Comparison of ENCODE assay signal across 8 cellular contexts in genomic region chr4:55397521-55398321, GRCh38. TPM values are rescaled to one million over a fixed set of nuclear protein-coding genes. Genes with fewer than 3 reads are reported as not detected.
A peak's percentile ranks its signal among the peaks of the same experiment; 100 is the strongest.
DNase-seq lines count a peak whose midpoint lies in the region; ATAC-seq and TF ChIP-seq lines count a peak whose summit lies in the region.

No MANE protein-coding gene starts in this region.

- no peaks in the 10 kb centered on the region for H3K9me3 ChIP-seq in mammary epithelial cell (replicated peaks; ENCODE audit: insufficient read depth, low read length)
- H3K9me3 ChIP-seq in lower lobe of right lung: no peaks in the 10 kb centered on the region

- dilution Hi-C loops in mammary epithelial cell (cut with HindIII; ENCODE audit: low sequenced_read_pairs): no loop called here

- peak; percentile 14 for DNase-seq in DMS53 (lab: John Stamatoyannopoulos, UW)
- DNase-seq in DMS53 treated with DMSO at 0.1 percent for 48 hours (lab: John Stamatoyannopoulos, UW; ENCODE audit: unreplicated experiment): no peak
- peak; percentile 64 for DNase-seq in MV-4-11 (lab: John Stamatoyannopoulos, UW)
- DNase-seq in mammary epithelial cell: peak; percentile 86
- DNase-seq in lower lobe of right lung: no peak
- no peak for DNase-seq in type B pancreatic cell (ENCODE audit: extremely low spot score, unreplicated experiment)
- DNase-seq in activated CD4-positive, alpha-beta T cell treated with anti-CD3 and anti-CD28 coated beads for 1 hour: no peak

- H4K20me1 ChIP-seq in mammary epithelial cell (ENCODE audit: insufficient read depth, low read length): peaks cover 9% of the 10 kb centered on the region

- peak overlapping the region; percentile 74 to 96 (median 85) for H3K4me3 ChIP-seq in mammary epithelial cell (replicated peaks in 1 of 3; ENCODE audit: insufficient read depth in 1 of 3, low read depth in 2 of 3, low read length in 3 of 3)
- peak overlapping the region; percentile 69 for H3K4me3 ChIP-seq in lower lobe of right lung

- no peak overlapping the region for H2AFZ ChIP-seq in mammary epithelial cell (ENCODE audit: low read depth, low read length)

- intact Hi-C loops in mammary epithelial cell (cut with micrococcal nuclease): loop anchor here (1.0 to 5.0 kb wide), 3 partner anchors 51 to 425 kb away; partner anchors contain the start of genes CLOCK and SRD5A3
- intact Hi-C loops in lower lobe of right lung (cut with DNase I): no loop called here

- H3K27ac Mint-ChIP-seq in type B pancreatic cell: peak overlapping the region; percentile 91

- H3K4me2 ChIP-seq in mammary epithelial cell (ENCODE audit: insufficient read depth, low read depth, low read length): peak overlapping the region; percentile 89

- BruUV-seq in mammary epithelial cell (replicated peaks; lab: Mats Ljungman, UMichigan): no TSS peak

- H3K36me3 ChIP-seq in mammary epithelial cell (ENCODE audit: insufficient read depth, low read length) (peaks cover 8% of the 10 kb centered on the region), lower lobe of right lung (peaks cover 15% of the 10 kb centered on the region)

- no peaks in the 10 kb centered on the region for H3K9me3 Mint-ChIP-seq in type B pancreatic cell

- H3K27me3 ChIP-seq in mammary epithelial cell (ENCODE audit: insufficient read depth, low read length) (no peaks in the 10 kb centered on the region), lower lobe of right lung (ENCODE audit: low read depth) (no peaks in the 10 kb centered on the region)

- peak overlapping the region; percentile 89 for H3K27ac ChIP-seq in mammary epithelial cell (ENCODE audit: insufficient read depth, low read depth, low read length)
- peak overlapping the region; percentile 96 for H3K27ac ChIP-seq in lower lobe of right lung

- CTCF ChIA-PET in mammary epithelial cell (lab: Charles Lee; ENCODE audit: low non-redundant PET): no interaction called here

- peak overlapping the region; percentile 96 for H3K9ac ChIP-seq in mammary epithelial cell (ENCODE audit: insufficient read depth, low read length)

- peak in 1 of 2 donors; percentile 42 for ATAC-seq in lower lobe of right lung
- ATAC-seq in GM18873 (IDR thresholded peaks at IDR 0.05; ENCODE audit: low FRiP score, unreplicated experiment): no peak

- no peaks in the 10 kb centered on the region for H3K27me3 Mint-ChIP-seq in type B pancreatic cell

- peak overlapping the region; percentile 94 for H3K4me3 Mint-ChIP-seq in type B pancreatic cell

- TF ChIP-seq CTCF in mammary epithelial cell (conservative IDR thresholded peaks at IDR 0.05 in 1 of 2, IDR thresholded peaks at IDR 0.05 in 1 of 2; ENCODE audit: extremely low read depth in 1 of 2, insufficient read depth in 1 of 2, low read depth in 1 of 2, low read length in 2 of 2): no peak
- no peak for TF ChIP-seq CTCF in lower lobe of right lung (IDR thresholded peaks at IDR 0.05)
- no peak for TF ChIP-seq CTCF in type B pancreatic cell (conservative IDR thresholded peaks at IDR 0.05)

- H3K4me1 ChIP-seq in mammary epithelial cell (ENCODE audit: insufficient read depth, low read length) (peaks cover 17% of the 10 kb centered on the region), lower lobe of right lung (peaks cover 41% of the 10 kb centered on the region)

- H3K79me2 ChIP-seq in mammary epithelial cell (ENCODE audit: insufficient read depth, low read length): peaks cover 62% of the 10 kb centered on the region

- peaks cover 33% of the 10 kb centered on the region for H3K4me1 Mint-ChIP-seq in type B pancreatic cell (ENCODE audit: unreplicated experiment)

- 43% methylated on average over 12 of the region's 15 CpGs for WGBS in mammary epithelial cell (ENCODE audit: low coverage, missing lambda C conversion rate)

- peaks cover 20% of the 10 kb centered on the region for H3K36me3 Mint-ChIP-seq in type B pancreatic cell

- in situ Hi-C loops in mammary epithelial cell (cut with MboI; ENCODE audit: low sequenced_read_pairs in 2 of 2): loop anchor here in 1 of 2 donors (5.0 kb wide), 1 partner anchor 40 kb away; no protein-coding TSS in a partner anchor

RNA-seq across cellular contexts. Expression of gene TMEM165, which starts 2.0 kb away (rescaled TPM):
- total RNA-seq in mammary epithelial cell (100 to 1,000 TPM; 101 to 121 TPM), lower lobe of right lung (140 TPM), type B pancreatic cell (ENCODE audit: low replicate concordance) (69.2 and 96.0 TPM in 2 replicates)
- polyA plus RNA-seq in mammary epithelial cell: 57.2 TPM
- 178 TPM for polyA minus RNA-seq in mammary epithelial cell

RNA-seq across cellular contexts. Expression of gene SRD5A3, which starts 51.7 kb away (rescaled TPM):
- 10 to 100 TPM; 12.1 to 12.5 TPM for total RNA-seq in mammary epithelial cell
- polyA plus RNA-seq in mammary epithelial cell: 8.3 TPM
- polyA minus RNA-seq in mammary epithelial cell: 22.0 TPM
- 21.1 TPM for total RNA-seq in lower lobe of right lung
- total RNA-seq in type B pancreatic cell (ENCODE audit: low replicate concordance): 19.8 and 25.7 TPM in 2 replicates

Comparison
In these comparisons a context has a peak if more than half of its experiments do, and no peak if none do; other contexts are left out.
1. DNase-seq: peak in DMS53 (single experiment), MV-4-11 (single experiment) and mammary epithelial cell (single experiment); none in DMS53 treated with DMSO at 0.1 percent for 48 hours (single experiment), lower lobe of right lung (single experiment), type B pancreatic cell (single experiment) and activated CD4-positive, alpha-beta T cell treated with anti-CD3 and anti-CD28 coated beads for 1 hour (single experiment).